ENCODE assay signal across 10 cellular contexts in genomic region chr1:43548285-43549271, GRCh38. TPM values are rescaled to one million over a fixed set of nuclear protein-coding genes. Genes with fewer than 3 reads are reported as not detected.
A peak's percentile ranks its signal among the peaks of the same experiment; 100 is the strongest.
DNase-seq lines count a peak whose midpoint lies in the region; ATAC-seq and TF ChIP-seq lines count a peak whose summit lies in the region.
"Had no signal": no experiment of that assay in that cellular context is flagged by ENCODE, and none has a peak within 500 bp of the region (broad histone marks: within the 10 kb centered on the region; RNA-seq: fewer than 3 reads in every experiment).

No MANE protein-coding gene starts in this region.

- H3K9me3 ChIP-seq in muscle layer of duodenum (ENCODE audit: control insufficient read depth in 1 of 2, low read length in 2 of 2), result no peaks in the 10 kb centered on the region
- H3K9me3 ChIP-seq in gastrocnemius medialis, result no peaks in the 10 kb centered on the region
- H3K9me3 ChIP-seq: MG63 had no signal

- H3K27ac ChIP-seq in foreskin keratinocyte (peak overlapping the region; percentile 34), muscle layer of duodenum (ENCODE audit: low read length) (peak overlapping the region; percentile 45), gastrocnemius medialis (no peak overlapping the region)

- H3K27me3 ChIP-seq in foreskin keratinocyte (no peaks in the 10 kb centered on the region), muscle layer of duodenum (ENCODE audit: low read depth, low read length) (no peaks in the 10 kb centered on the region), gastrocnemius medialis (no peaks in the 10 kb centered on the region)
- H3K27me3 ChIP-seq: MG63 had no signal

- intact Hi-C loops in gastrocnemius medialis (cut with DNase I; ENCODE audit: low total_unique reads), result no loop called here
- intact Hi-C loops in posterior cingulate gyrus (cut with DNase I), result no loop called here

- no peak for TF ChIP-seq POLR2A in gastrocnemius medialis (IDR thresholded peaks at IDR 0.05)

- TF ChIP-seq CTCF in foreskin keratinocyte (conservative IDR thresholded peaks at IDR 0.05) (no peak), gastrocnemius medialis (IDR thresholded peaks at IDR 0.05 in 4 of 5, conservative IDR thresholded peaks at IDR 0.05 in 1 of 5) (no peak)

- H3K36me3 ChIP-seq in muscle layer of duodenum (ENCODE audit: control insufficient read depth in 1 of 2, insufficient read depth in 2 of 2, low read length in 2 of 2) (peaks cover 0 to under 1% of the 10 kb centered on the region in 2 donors), gastrocnemius medialis (no peaks in the 10 kb centered on the region)
- H3K36me3 ChIP-seq: MG63 had no signal

- DNase-seq in NCI-H2029 (lab: John Stamatoyannopoulos, UW) (peak; percentile 20), NCI-H2029 treated with DMSO at 0.1 percent for 48 hours (lab: John Stamatoyannopoulos, UW) (no peak), foreskin keratinocyte (peak; percentile 74 to 78), gastrocnemius medialis (no peak), posterior cingulate gyrus (no peak)
- DNase-seq: 8988T, MG63 had no signal

- H3K4me1 ChIP-seq in foreskin keratinocyte (peaks cover 27% of the 10 kb centered on the region), muscle layer of duodenum (ENCODE audit: control insufficient read depth in 1 of 2, insufficient read depth in 2 of 2, low read length in 2 of 2) (peaks cover 0 to 13% of the 10 kb centered on the region in 2 donors), gastrocnemius medialis (no peaks in the 10 kb centered on the region)

- H3K4me3 ChIP-seq in muscle layer of duodenum (ENCODE audit: low read depth in 1 of 2, low read length in 2 of 2) (no peak overlapping the region), gastrocnemius medialis (no peak overlapping the region)
- H3K4me3 ChIP-seq: MG63 had no signal

- in situ Hi-C loops in gastrocnemius medialis (cut with MboI; ENCODE audit: low sequenced_read_pairs in 4 of 4), result loop anchor here (25.0 kb wide), 3 partner anchors 389 to 514 kb away; partner anchors contain the start of genes ARTN (in 2 of the 4), IPO13 (in 2 of the 4) and SLC6A9 (in 2 of the 4)

- ATAC-seq in foreskin keratinocyte (peak; percentile 24), gastrocnemius medialis (no peak), HG02678 (IDR thresholded peaks at IDR 0.05; ENCODE audit: unreplicated experiment) (no peak), SK-N-SH treated with all-trans-retinoic acid at 6 μM for 48 hours (no peak)

TF ChIP-seq in SK-N-SH treated with all-trans-retinoic acid at 6 μM for 48 hours, 23 proteins besides CTCF, POLR2A, EP300 and RAD21:
- TF ChIP-seq ZNF70 (CRISPR knock-in tag; IDR thresholded peaks at IDR 0.05) (no peak), TSHZ2 (CRISPR knock-in tag; IDR thresholded peaks at IDR 0.05) (no peak), CSRNP3 (CRISPR knock-in tag; IDR thresholded peaks at IDR 0.05) (no peak), SNAI2 (CRISPR knock-in tag; IDR thresholded peaks at IDR 0.05) (no peak), ZFP3 (CRISPR knock-in tag; IDR thresholded peaks at IDR 0.05) (no peak), ZNF565 (CRISPR knock-in tag; conservative IDR thresholded peaks at IDR 0.05; ENCODE audit: low read depth) (no peak), RARB (CRISPR knock-in tag; IDR thresholded peaks at IDR 0.05) (no peak), OSR1 (CRISPR knock-in tag; IDR thresholded peaks at IDR 0.05) (no peak), ZC3H10 (CRISPR knock-in tag; IDR thresholded peaks at IDR 0.05) (no peak)

RNA-seq across cellular contexts. Expression of gene PTPRF, which starts 17.9 kb away (rescaled TPM):
- total RNA-seq in foreskin keratinocyte, result 147 and 186 TPM in 2 replicates
- polyA plus RNA-seq in foreskin keratinocyte, result 57.6 and 75.7 TPM in 2 replicates
- 1 to 10 TPM; 1.8 to 2.6 (median 2.5) TPM for total RNA-seq in gastrocnemius medialis

Comparison
In these comparisons a context has a peak if more than half of its experiments do, and no peak if none do; other contexts are left out.
1. DNase-seq: peak in NCI-H2029 (single experiment) and foreskin keratinocyte (2 of 2); none in NCI-H2029 treated with DMSO at 0.1 percent for 48 hours (single experiment), gastrocnemius medialis (0 of 2) and posterior cingulate gyrus (0 of 10).
2. H3K27ac ChIP-seq: peak in foreskin keratinocyte (single experiment) and muscle layer of duodenum (single experiment); none in gastrocnemius medialis (0 of 4).
3. RNA of gene PTPRF, which starts 17.9 kb away (total RNA-seq): 147 to 186 TPM in foreskin keratinocyte; 1.8 to 2.6 TPM in gastrocnemius medialis; every median in the first group is over 10 times any median in the second.